In genomic region chr1:220785166-220786056, GRCh38 we compare ENCODE assay signal across 13 cellular contexts. TPM values are rescaled to one million over a fixed set of nuclear protein-coding genes. Genes with fewer than 3 reads are reported as not detected.
DNase-seq lines count a peak whose midpoint lies in the region; ATAC-seq and TF ChIP-seq lines count a peak whose summit lies in the region.
"Had no signal": no experiment of that assay in that cellular context is flagged by ENCODE, and none has a peak within 500 bp of the region (broad histone marks: within the 10 kb centered on the region; RNA-seq: fewer than 3 reads in every experiment).

No MANE protein-coding gene starts in this region.

- peaks cover 3% of the 10 kb centered on the region for H3K4me1 Mint-ChIP-seq in memory B cell

- no peaks in the 10 kb centered on the region for H3K9me3 Mint-ChIP-seq in memory B cell
- H3K9me3 Mint-ChIP-seq: stimulated activated memory B cell treated with anti-CD40 and anti-IgM and Interleukin-4, amounts not matched to agents 10 μg/mL and 1 μg/mL and 100 μg/mL, for 72 hours had no signal

- H3K36me3 ChIP-seq in HUES48 (ENCODE audit: control insufficient read depth, insufficient read depth, low read length) (0 out of 2 replicates have a peak, but pooled peaks cover under 1% of the 10 kb centered on the region), body of pancreas (replicated peaks in 1 of 2; ENCODE audit: insufficient read depth in 1 of 2, low read depth in 2 of 2) (no peaks in the 10 kb centered on the region), subcutaneous abdominal adipose tissue (ENCODE audit: control insufficient read depth in 5 of 5, insufficient read depth in 5 of 5, low read length in 5 of 5) (peaks cover 0 to 16% (median 7%) of the 10 kb centered on the region in 5 donors), MM.1S (replicated peaks; ENCODE audit: insufficient read depth, low read length) (no peaks in the 10 kb centered on the region)
- H3K36me3 ChIP-seq: MG63 had no signal

- no peaks in the 10 kb centered on the region for H4K20me1 ChIP-seq in MM.1S (ENCODE audit: insufficient read depth, low read length)

- H2AFZ ChIP-seq in MM.1S (ENCODE audit: low read length): no peak overlapping the region

- H3K4me1 ChIP-seq in HUES48 (ENCODE audit: control insufficient read depth, insufficient read depth, low read length) (peaks cover 15% of the 10 kb centered on the region), body of pancreas (peaks cover 17% of the 10 kb centered on the region), subcutaneous abdominal adipose tissue (ENCODE audit: control insufficient read depth in 5 of 5, insufficient read depth in 5 of 5, low read length in 5 of 5) (peaks cover 0 to 50% (median 45%) of the 10 kb centered on the region in 5 donors), MM.1S (ENCODE audit: low read length) (no peaks in the 10 kb centered on the region)

- H3K27ac ChIP-seq in HUES48 (ENCODE audit: low read depth, low read length) (no peak overlapping the region), body of pancreas (peak overlapping the region in 3 of 4 donors; percentile 85 to 86 (median 85)), subcutaneous abdominal adipose tissue (ENCODE audit: low read depth, low read length) (peak overlapping the region; percentile 88), MM.1S (ENCODE audit: low read length) (no peak overlapping the region)

- TF ChIP-seq CTCF in body of pancreas (IDR thresholded peaks at IDR 0.05) (no peak), MM.1S (IDR thresholded peaks at IDR 0.05; ENCODE audit: low read length) (no peak)

- no peak overlapping the region for H3K4me2 ChIP-seq in MM.1S (ENCODE audit: low read depth, low read length)

- H3K79me2 ChIP-seq in MM.1S (ENCODE audit: low read length): no peaks in the 10 kb centered on the region

- H3K4me3 ChIP-seq in HUES48 (ENCODE audit: low read depth, low read length): 0 out of 2 replicates have a peak overlapping the region, but pooled peaks have one; percentile 82
- H3K4me3 ChIP-seq in body of pancreas: no peak overlapping the region
- peak overlapping the region in 1 of 5 donors; percentile 76 for H3K4me3 ChIP-seq in subcutaneous abdominal adipose tissue (ENCODE audit: low read depth in 1 of 5, low read length in 5 of 5)
- no peak overlapping the region for H3K4me3 ChIP-seq in MM.1S (ENCODE audit: low read length)
- H3K4me3 ChIP-seq: MG63 had no signal

- TF ChIP-seq POLR2A in body of pancreas (IDR thresholded peaks at IDR 0.05): no peak

- intact Hi-C loops in body of pancreas (cut with DNase I): no loop called here

- peak overlapping the region; percentile 44 for H3K4me3 Mint-ChIP-seq in memory B cell

- no peaks in the 10 kb centered on the region for H3K9me3 ChIP-seq in HUES48 (ENCODE audit: control insufficient read depth, insufficient read depth, low read length)
- no peaks in the 10 kb centered on the region for H3K9me3 ChIP-seq in body of pancreas
- no peaks in the 10 kb centered on the region for H3K9me3 ChIP-seq in subcutaneous abdominal adipose tissue (ENCODE audit: control insufficient read depth in 5 of 5, low read length in 5 of 5)
- H3K9me3 ChIP-seq in MM.1S (replicated peaks; ENCODE audit: insufficient read depth, low read length): no peaks in the 10 kb centered on the region
- H3K9me3 ChIP-seq: MG63 had no signal

- 81 to 82% methylated on average over 11 of the region's 11 CpGs for WGBS in body of pancreas, 2 donors

- H3K27me3 ChIP-seq in HUES48 (ENCODE audit: control insufficient read depth, insufficient read depth, low read length) (no peaks in the 10 kb centered on the region; the same call in 1 of the 2 replicates), body of pancreas (no peaks in the 10 kb centered on the region), subcutaneous abdominal adipose tissue (ENCODE audit: control insufficient read depth in 5 of 5, insufficient read depth in 4 of 5, low read length in 5 of 5) (no peaks in the 10 kb centered on the region), MM.1S (replicated peaks; ENCODE audit: insufficient read depth, low read length) (no peaks in the 10 kb centered on the region)
- H3K27me3 ChIP-seq: MG63 had no signal

- no peaks in the 10 kb centered on the region for H3F3A ChIP-seq in MM.1S (ENCODE audit: insufficient read depth, low read length)

- ATAC-seq in body of pancreas: no peak
- no peak for ATAC-seq in memory B cell (ENCODE audit: low read depth)

- no peak overlapping the region for H3K27ac Mint-ChIP-seq in memory B cell
- H3K27ac Mint-ChIP-seq: stimulated activated memory B cell treated with anti-CD40 and anti-IgM and Interleukin-4, amounts not matched to agents 10 μg/mL and 1 μg/mL and 100 μg/mL, for 72 hours had no signal

- DNase-seq in body of pancreas (no peak), memory B cell (ENCODE audit: low spot score in 2 of 2) (no peak), NCI-H1048 (lab: John Stamatoyannopoulos, UW) (no peak), NCI-H446 treated with DMSO at 0.1 percent for 48 hours (lab: John Stamatoyannopoulos, UW) (no peak), MM.1S (no peak)
- DNase-seq: foreskin melanocyte; left cardiac atrium; MG63; stimulated activated CD4-positive, alpha-beta T cell treated with anti-CD3 and anti-CD28 coated beads, Interleukin-2, amount 100 ng/mL, for 24 hours had no signal

- peaks cover 5% of the 10 kb centered on the region for H3K27me3 Mint-ChIP-seq in memory B cell

- H3K36me3 Mint-ChIP-seq in memory B cell: peaks cover 11% of the 10 kb centered on the region

- no peaks in the 10 kb centered on the region for H3K9me2 ChIP-seq in MM.1S (replicated peaks; ENCODE audit: insufficient read depth, low read length)

- H3K9ac ChIP-seq in HUES48 (ENCODE audit: low read depth, low read length) (no peak overlapping the region), subcutaneous abdominal adipose tissue (ENCODE audit: low read length in 5 of 5) (no peak overlapping the region), MM.1S (ENCODE audit: low read length) (no peak overlapping the region)

RNA-seq across cellular contexts. Expression of gene MTARC1, which starts 1.3 kb away (rescaled TPM):
- 10 to 100 TPM in 1 of 2 donors, 1 to 10 TPM in 1; 5.2 to 71.5 TPM for total RNA-seq in body of pancreas
- total RNA-seq: T-helper 2 cell treated with Interferon-gamma antibody and Interleukin-4, amounts not matched to agents 100 ng/mL and 5 ng/mL, for 36 hours had no signal

RNA-seq across cellular contexts. Expression of gene MTARC2, which starts 37.3 kb away (rescaled TPM):
- total RNA-seq in body of pancreas: 10 to 100 TPM; 19.5 to 37.9 TPM
- total RNA-seq: T-helper 2 cell treated with Interferon-gamma antibody and Interleukin-4, amounts not matched to agents 100 ng/mL and 5 ng/mL, for 36 hours had no signal

Comparison
In these comparisons a context has a peak if more than half of its experiments do, and no peak if none do; other contexts are left out.
1. H3K27ac ChIP-seq: peak in body of pancreas (3 of 4) and subcutaneous abdominal adipose tissue (single experiment); none in HUES48 (single experiment) and MM.1S (single experiment).